28 cellular contexts compared by ENCODE assay signal in the genomic region with DNA sequence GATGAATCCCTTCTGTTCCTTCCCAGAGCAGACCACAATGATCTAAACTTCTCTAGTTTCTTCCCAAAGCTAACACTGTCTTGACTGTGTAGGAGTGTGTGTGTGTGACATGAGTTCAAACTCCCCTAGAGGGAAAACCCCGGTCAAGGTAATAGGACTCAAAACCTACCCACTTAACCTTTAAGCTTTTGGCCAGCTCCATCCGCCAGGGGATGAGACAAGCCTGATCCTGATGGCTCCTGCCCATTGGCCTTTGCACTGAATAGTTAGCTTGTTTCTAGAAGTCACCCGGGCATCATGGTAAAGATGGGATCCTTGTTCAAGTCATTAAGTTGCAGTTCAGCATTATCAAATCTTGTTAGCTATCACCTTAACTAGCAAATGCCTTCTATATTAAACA.
"Had no signal": no experiment of that assay in that cellular context is flagged by ENCODE, and none has a peak within 500 bp of the region (broad histone marks: within the 10 kb centered on the region; RNA-seq: fewer than 3 reads in every experiment).

No MANE protein-coding gene starts in this region.

- H3K36me3 ChIP-seq: colonic mucosa, esophagus muscularis mucosa, esophagus squamous epithelium, gastrocnemius medialis, gastroesophageal sphincter, heart left ventricle, heart right ventricle had no signal

- FAIRE-seq: colon, endometrium, endothelial cell of umbilical vein, frontal cortex had no signal

- H3K27ac ChIP-seq: colonic mucosa, coronary artery, dorsolateral prefrontal cortex, epithelial cell of prostate, esophagus muscularis mucosa, esophagus squamous epithelium, foreskin keratinocyte, gastrocnemius medialis, gastroesophageal sphincter, heart left ventricle, heart right ventricle had no signal

- ATAC-seq: effector memory CD8-positive, alpha-beta T cell; esophagus mucosa; foreskin keratinocyte; gastrocnemius medialis; gastroesophageal sphincter; heart left ventricle; heart right ventricle had no signal

- H3K4me1 ChIP-seq: colonic mucosa, esophagus muscularis mucosa, foreskin keratinocyte, gastrocnemius medialis, gastroesophageal sphincter, heart left ventricle, heart right ventricle had no signal

- H3K4me3 ChIP-seq: colonic mucosa, coronary artery, dorsolateral prefrontal cortex, esophagus muscularis mucosa, esophagus squamous epithelium, gastrocnemius medialis, gastroesophageal sphincter, heart left ventricle, heart right ventricle had no signal

- H3K27me3 ChIP-seq: colonic mucosa, esophagus muscularis mucosa, esophagus squamous epithelium, foreskin keratinocyte, gastrocnemius medialis, gastroesophageal sphincter, heart left ventricle had no signal

- DNase-seq: colonic mucosa; cortex of kidney; dermis blood vessel endothelial cell; dorsolateral prefrontal cortex; effector CD4-positive, alpha-beta T cell; effector CD8-positive, alpha-beta T cell; effector memory CD4-positive, alpha-beta T cell; effector memory CD8-positive, alpha-beta T cell; endodermal cell; erythroblast; esophagus squamous epithelium; foreskin fibroblast; foreskin keratinocyte; foreskin melanocyte; gastrocnemius medialis; glutamatergic neuron; head of caudate nucleus; heart left ventricle; heart right ventricle had no signal

- H3K9me3 ChIP-seq: colonic mucosa, esophagus muscularis mucosa, esophagus squamous epithelium, gastrocnemius medialis, gastroesophageal sphincter, heart left ventricle, heart right ventricle had no signal
